In the genomic region with DNA sequence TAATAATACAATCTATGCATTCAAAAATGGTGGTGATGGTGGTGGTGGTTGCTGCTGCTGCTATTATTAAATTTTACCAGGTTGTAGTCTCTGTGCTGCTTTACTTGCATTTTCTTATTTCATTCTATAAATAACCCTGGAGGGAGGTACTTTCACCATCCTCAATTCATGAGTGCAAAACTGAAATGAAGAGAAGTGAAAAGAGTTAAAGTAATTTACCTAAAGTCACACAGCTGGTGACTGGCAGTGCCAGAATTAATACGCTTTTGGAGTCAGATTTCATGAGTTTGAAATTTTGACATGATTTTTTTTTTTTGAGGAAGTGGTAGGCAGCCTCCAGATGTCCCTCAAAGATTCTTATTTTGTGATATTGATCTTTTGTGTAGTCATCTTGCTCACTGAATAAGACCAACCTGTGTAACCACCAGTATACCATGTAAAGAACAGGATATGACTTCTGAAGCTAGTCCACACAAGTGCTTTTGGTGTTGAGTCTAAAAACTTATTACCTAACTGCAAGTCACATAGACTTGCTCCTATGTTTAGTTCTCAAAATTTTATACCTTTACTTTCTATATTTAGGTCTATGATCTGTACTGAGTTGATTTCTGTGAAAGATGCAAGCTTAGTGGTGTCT, we compare ENCODE assay signal across 14 cellular contexts.
DNase-seq lines count a peak whose midpoint lies in the region; ATAC-seq and TF ChIP-seq lines count a peak whose summit lies in the region.
"Had no signal": no experiment of that assay in that cellular context is flagged by ENCODE, and none has a peak within 500 bp of the region (broad histone marks: within the 10 kb centered on the region; RNA-seq: fewer than 3 reads in every experiment).

No MANE protein-coding gene starts in this region.

- H3K4me3 ChIP-seq in lower lobe of right lung: no peak overlapping the region
- H3K4me3 ChIP-seq: right atrium auricular region had no signal

- TF ChIP-seq CTCF in lower lobe of right lung (IDR thresholded peaks at IDR 0.05): no peak

- DNase-seq in RPMI8226 (peak; percentile 18), erythroblast (lab: John Stamatoyannopoulos, UW) (no peak), lower lobe of right lung (no peak), HT-29 (ENCODE audit: low spot score) (no peak)
- no peak for DNase-seq in activated CD4-positive, alpha-beta T cell treated with anti-CD3 and anti-CD28 coated beads, Interleukin-2, amount 50 U/mL, for 4 hours
- DNase-seq: CD4-positive, alpha-beta memory T cell; HCEC 1CT; KG1; naive B cell had no signal

- no peak overlapping the region for H3K27ac ChIP-seq in lower lobe of right lung
- H3K27ac ChIP-seq: right atrium auricular region had no signal

- H3K36me3 ChIP-seq in lower lobe of right lung: no peaks in the 10 kb centered on the region
- H3K36me3 ChIP-seq: right atrium auricular region had no signal

- no peaks in the 10 kb centered on the region for H3K9me3 ChIP-seq in lower lobe of right lung
- H3K9me3 ChIP-seq: right atrium auricular region had no signal

- no peaks in the 10 kb centered on the region for H3K27me3 ChIP-seq in lower lobe of right lung (ENCODE audit: low read depth)
- H3K27me3 ChIP-seq: right atrium auricular region had no signal

- ATAC-seq in GM19025 (IDR thresholded peaks at IDR 0.05; ENCODE audit: low read depth, unreplicated experiment) (peak; percentile 67), GM21825 (IDR thresholded peaks at IDR 0.05; ENCODE audit: unreplicated experiment) (peak; percentile 81), HG03175 (IDR thresholded peaks at IDR 0.05; ENCODE audit: unreplicated experiment) (peak; percentile 82), lower lobe of right lung (no peak)
- ATAC-seq: activated naive CD4-positive, alpha-beta T cell treated with anti-CD3 and anti-CD28 coated beads, Interleukin-2, amount 50 U/mL, for 72 hours had no signal

- intact Hi-C loops in lower lobe of right lung (cut with DNase I): no loop called here

- TF ChIP-seq POLR2A in erythroblast (IDR thresholded peaks at IDR 0.05; ENCODE audit: low read length): no peak

- H3K4me1 ChIP-seq in lower lobe of right lung: no peaks in the 10 kb centered on the region
- H3K4me1 ChIP-seq: right atrium auricular region had no signal

Comparison
In these comparisons a context has a peak if more than half of its experiments do, and no peak if none do; other contexts are left out.
1. ATAC-seq: peak in GM19025 (single experiment), GM21825 (single experiment) and HG03175 (single experiment); none in lower lobe of right lung (0 of 2).